ENCODE assay signal across 21 cellular contexts in the genomic region with DNA sequence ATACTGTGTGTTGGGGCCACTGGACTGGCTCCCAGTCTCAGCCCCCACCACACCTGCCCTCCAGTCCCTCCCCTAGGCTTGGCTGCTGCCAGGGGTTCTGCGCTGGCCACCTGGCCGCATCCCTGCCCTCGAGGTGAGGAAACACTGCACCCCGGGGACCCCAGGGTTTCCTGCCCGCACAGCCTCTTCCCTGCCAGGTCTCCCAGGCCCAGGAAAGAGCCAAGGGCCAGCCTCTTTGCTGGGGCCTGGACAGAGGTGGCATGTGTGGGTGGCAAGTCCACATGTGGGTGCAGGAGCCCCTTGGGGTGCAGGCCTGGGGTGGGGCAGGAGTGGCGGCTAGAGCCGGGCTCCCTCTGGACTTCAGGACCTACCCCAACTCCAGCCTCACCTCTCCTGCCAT. TPM values are rescaled to one million over a fixed set of nuclear protein-coding genes. Genes with fewer than 3 reads are reported as not detected.
DNase-seq lines count a peak whose midpoint lies in the region; TF ChIP-seq lines count a peak whose summit lies in the region.
"Had no signal": no experiment of that assay in that cellular context is flagged by ENCODE, and none has a peak within 500 bp of the region (broad histone marks: within the 10 kb centered on the region; RNA-seq: fewer than 3 reads in every experiment).

No MANE protein-coding gene starts in this region.

- H2AFZ ChIP-seq in hepatocyte = no peak overlapping the region

- TF ChIP-seq CTCF in RWPE1 (conservative IDR thresholded peaks at IDR 0.05; ENCODE audit: low read depth) (no peak), hepatocyte (IDR thresholded peaks at IDR 0.05; ENCODE audit: poor library complexity) (no peak), BE2C (IDR thresholded peaks at IDR 0.05; ENCODE audit: low read depth, low read length) (no peak)

- H3K36me3 ChIP-seq in hepatocyte (replicated peaks; ENCODE audit: insufficient read depth, low read depth) = no peaks in the 10 kb centered on the region
- no peaks in the 10 kb centered on the region for H3K36me3 ChIP-seq in BE2C
- H3K36me3 ChIP-seq: right atrium auricular region had no signal

- WGBS in hepatocyte (ENCODE audit: low lambda C conversion rate, missing lambda C conversion rate) = 91% methylated on average over 5 of the region's 7 CpGs

- POLR2A ChIA-PET in RWPE1 (lab: Yijun Ruan, JAX; ENCODE audit: low non-redundant PET) = no interaction called here

- H3K27ac ChIP-seq in RWPE1 (peak overlapping the region; percentile 97), hepatocyte (peak overlapping the region; percentile 99)
- H3K27ac ChIP-seq: right atrium auricular region had no signal

- H3K9me3 ChIP-seq in hepatocyte (ENCODE audit: low read depth) (no peaks in the 10 kb centered on the region), BE2C (no peaks in the 10 kb centered on the region)
- H3K9me3 ChIP-seq: mucosa of descending colon, right atrium auricular region, tibial artery had no signal

- H3K79me2 ChIP-seq in hepatocyte = peaks cover 53% of the 10 kb centered on the region

- no peaks in the 10 kb centered on the region for H3K9me2 ChIP-seq in hepatocyte (replicated peaks; ENCODE audit: insufficient read depth)

- H3K4me2 ChIP-seq in hepatocyte = peak overlapping the region; percentile 96

- CTCF ChIA-PET in RWPE1 (lab: Yijun Ruan, JAX) = no interaction called here

- H3K27me3 ChIP-seq in hepatocyte = no peaks in the 10 kb centered on the region
- H3K27me3 ChIP-seq in BE2C = peaks cover 4% of the 10 kb centered on the region; the same call in 1 of the 2 replicates

- no peak overlapping the region for H3K4me3 ChIP-seq in hepatocyte
- H3K4me3 ChIP-seq in BE2C (ENCODE audit: low read depth, low read length) = no peak overlapping the region
- H3K4me3 ChIP-seq: mucosa of descending colon, right atrium auricular region, tibial artery had no signal

- H4K20me1 ChIP-seq in hepatocyte (ENCODE audit: insufficient read depth, poor library complexity, severe bottlenecking) = no peaks in the 10 kb centered on the region

- H3K4me1 ChIP-seq in hepatocyte (ENCODE audit: insufficient read depth) = peaks cover 62% of the 10 kb centered on the region
- no peaks in the 10 kb centered on the region for H3K4me1 ChIP-seq in BE2C

- intact Hi-C loops in posterior vena cava (cut with DNase I) = no loop called here

- peak; percentile 1 for DNase-seq in COLO668 (lab: John Stamatoyannopoulos, UW; ENCODE audit: unreplicated experiment)
- no peak for DNase-seq in RWPE1 (ENCODE audit: low spot score)
- DNase-seq in hepatocyte (ENCODE audit: low spot score) = no peak
- peak; percentile 43 for DNase-seq in posterior vena cava (ENCODE audit: low spot score)
- DNase-seq in middle frontal gyrus (ENCODE audit: extremely low spot score, low spot score) = no peak
- no peak for DNase-seq in SIG-M5 (lab: John Stamatoyannopoulos, UW)
- no peak for DNase-seq in BE2C
- no peak for DNase-seq in H4 (ENCODE audit: low spot score)
- DNase-seq: activated CD4-positive, alpha-beta T cell treated with anti-CD3 and anti-CD28 coated beads for 4 hours; activated effector memory CD4-positive, alpha-beta T cell treated with Interleukin-2 at 50 U/mL for 16 hours; AML-193; amniotic stem cell; cerebellar nuclear complex; foreskin fibroblast; Karpas-422; left cardiac atrium; NCI-H526; stimulated activated CD4-positive, alpha-beta T cell treated with anti-CD3 and anti-CD28 coated beads, Interleukin-15, amount 100 ng/mL, for 24 hours had no signal

RNA-seq across cellular contexts. Expression of a gene that starts 2.5 kb away (rescaled TPM):
- 135 and 157 TPM in 2 replicates for total RNA-seq in hepatocyte
- 310 and 339 TPM in 2 replicates for polyA plus RNA-seq in hepatocyte
- total RNA-seq in posterior vena cava = 10 to 100 TPM; 23.8 to 38.3 TPM
- polyA plus RNA-seq in BE2C (2012; ENCODE audit: insufficient read depth, insufficient read length, low read depth) = 1.1 TPM
- 0.12 TPM in 1 of 2 replicates, not detected in the other for total RNA-seq in H4 (2014; rRNA removed; shearing (Covaris generic))

RNA-seq across cellular contexts. Expression of a gene that starts 12.9 kb away (rescaled TPM):
- total RNA-seq in hepatocyte (23.8 and 26.7 TPM in 2 replicates), posterior vena cava (10 to 100 TPM; 13.5 to 19.3 TPM)
- polyA plus RNA-seq in hepatocyte = 35.5 and 38.1 TPM in 2 replicates
- polyA plus RNA-seq in BE2C (2012; ENCODE audit: insufficient read depth, insufficient read length, low read depth) = 11.7 TPM
- total RNA-seq in H4 (2014; rRNA removed; shearing (Covaris generic)) = 15.8 and 16.4 TPM in 2 replicates

RNA-seq across cellular contexts. Expression of a gene that starts 13.5 kb away (rescaled TPM):
- total RNA-seq in hepatocyte (27.2 and 41.5 TPM in 2 replicates), posterior vena cava (10 to 100 TPM; 22.9 to 25.5 TPM)
- 59.1 and 75.1 TPM in 2 replicates for polyA plus RNA-seq in hepatocyte
- polyA plus RNA-seq in BE2C (2012; ENCODE audit: insufficient read depth, insufficient read length, low read depth) = 37.2 TPM
- 24.9 and 29.9 TPM in 2 replicates for total RNA-seq in H4 (2014; rRNA removed; shearing (Covaris generic))

RNA-seq across cellular contexts. Expression of a gene that starts 38.8 kb away (rescaled TPM):
- total RNA-seq in hepatocyte (132 and 137 TPM in 2 replicates), posterior vena cava (100 to 1,000 TPM in 1 of 2 donors, 10 to 100 TPM in 1; 76.8 to 109 TPM)
- polyA plus RNA-seq in hepatocyte = 161 and 178 TPM in 2 replicates
- 216 TPM for polyA plus RNA-seq in BE2C (2012; ENCODE audit: insufficient read depth, insufficient read length, low read depth)
- 600 and 603 TPM in 2 replicates for total RNA-seq in H4 (2014; rRNA removed; shearing (Covaris generic))

Comparison
In these comparisons a context has a peak if more than half of its experiments do, and no peak if none do; other contexts are left out.
1. DNase-seq: peak in COLO668 (single experiment) and posterior vena cava (single experiment); none in RWPE1 (single experiment), hepatocyte (single experiment), middle frontal gyrus (single experiment), SIG-M5 (single experiment), BE2C (single experiment) and H4 (single experiment).
2. RNA of a gene that starts 2.5 kb away (total RNA-seq): 135 to 157 TPM in hepatocyte and 23.8 to 38.3 TPM in posterior vena cava; 0.12 TPM in H4; every median in the first group is over 10 times any median in the second.